8 cellular contexts compared by ENCODE assay signal in genomic region chr11:369336-370018, GRCh38. TPM values are rescaled to one million over a fixed set of nuclear protein-coding genes. Genes with fewer than 3 reads are reported as not detected.
A peak's percentile ranks its signal among the peaks of the same experiment; 100 is the strongest.
DNase-seq lines count a peak whose midpoint lies in the region; ATAC-seq and TF ChIP-seq lines count a peak whose summit lies in the region.

A gene with protein sequence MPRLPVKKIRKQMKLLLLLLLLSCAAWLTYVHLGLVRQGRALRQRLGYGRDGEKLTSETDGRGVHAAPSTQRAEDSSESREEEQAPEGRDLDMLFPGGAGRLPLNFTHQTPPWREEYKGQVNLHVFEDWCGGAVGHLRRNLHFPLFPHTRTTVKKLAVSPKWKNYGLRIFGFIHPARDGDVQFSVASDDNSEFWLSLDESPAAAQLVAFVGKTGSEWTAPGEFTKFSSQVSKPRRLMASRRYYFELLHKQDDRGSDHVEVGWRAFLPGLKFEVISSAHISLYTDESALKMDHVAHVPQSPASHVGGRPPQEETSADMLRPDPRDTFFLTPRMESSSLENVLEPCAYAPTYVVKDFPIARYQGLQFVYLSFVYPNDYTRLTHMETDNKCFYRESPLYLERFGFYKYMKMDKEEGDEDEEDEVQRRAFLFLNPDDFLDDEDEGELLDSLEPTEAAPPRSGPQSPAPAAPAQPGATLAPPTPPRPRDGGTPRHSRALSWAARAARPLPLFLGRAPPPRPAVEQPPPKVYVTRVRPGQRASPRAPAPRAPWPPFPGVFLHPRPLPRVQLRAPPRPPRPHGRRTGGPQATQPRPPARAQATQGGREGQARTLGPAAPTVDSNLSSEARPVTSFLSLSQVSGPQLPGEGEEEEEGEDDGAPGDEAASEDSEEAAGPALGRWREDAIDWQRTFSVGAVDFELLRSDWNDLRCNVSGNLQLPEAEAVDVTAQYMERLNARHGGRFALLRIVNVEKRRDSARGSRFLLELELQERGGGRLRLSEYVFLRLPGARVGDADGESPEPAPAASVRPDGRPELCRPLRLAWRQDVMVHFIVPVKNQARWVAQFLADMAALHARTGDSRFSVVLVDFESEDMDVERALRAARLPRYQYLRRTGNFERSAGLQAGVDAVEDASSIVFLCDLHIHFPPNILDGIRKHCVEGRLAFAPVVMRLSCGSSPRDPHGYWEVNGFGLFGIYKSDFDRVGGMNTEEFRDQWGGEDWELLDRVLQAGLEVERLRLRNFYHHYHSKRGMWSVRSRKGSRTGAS (plus strand): TSS chr11:369499. CDS start chr11:369804, 305 bp downstream.

- TF ChIP-seq RAD21 in HCT116 (IDR thresholded peaks at IDR 0.05; ENCODE audit: low read depth) = no peak

- peaks cover 16% of the 10 kb centered on the region; the same call in 1 of the 2 replicates for H3K79me2 ChIP-seq in HCT116 (ENCODE audit: insufficient read depth, low read length)

- H3K9me3 ChIP-seq in AG04450 (ENCODE audit: control insufficient read depth, insufficient read depth, low read length) (peaks cover 9% of the 10 kb centered on the region; the same call in 1 of the 2 replicates), HCT116 (ENCODE audit: control insufficient read depth in 1 of 2, insufficient read depth in 1 of 2, low read depth in 1 of 2, low read length in 2 of 2) (no peaks in the 10 kb centered on the region), cardiac muscle cell (ENCODE audit: low read depth) (no peaks in the 10 kb centered on the region)

- no peak for TF ChIP-seq POLR2A in HCT116 (IDR thresholded peaks at IDR 0.05; ENCODE audit: borderline replicate concordance, extremely low read depth, insufficient read depth, insufficient read length)

- CTCF ChIA-PET in AG04450 (lab: Charles Lee) = interaction anchor here (1.3 kb wide), 1 partner anchor 119 kb away, joined by 3 read pairs; no protein-coding TSS in a partner anchor
- CTCF ChIA-PET in HCT116 (lab: Charles Lee) = no interaction called here

- H3K27me3 ChIP-seq in AG04450 (ENCODE audit: control insufficient read depth, insufficient read depth, low read length) = peaks cover 19% of the 10 kb centered on the region
- H3K27me3 ChIP-seq in HCT116 (ENCODE audit: insufficient read depth, low read length) = no peaks in the 10 kb centered on the region
- no peaks in the 10 kb centered on the region for H3K27me3 ChIP-seq in cardiac muscle cell
- H3K27me3 ChIP-seq in rectal smooth muscle tissue (ENCODE audit: control insufficient read depth, insufficient read depth, low read length) = peaks cover 28% of the 10 kb centered on the region

- H3K4me1 ChIP-seq in HCT116 (ENCODE audit: control insufficient read depth in 1 of 2, insufficient read depth in 2 of 2, low read length in 2 of 2) = peaks cover 0 to 14% of the 10 kb centered on the region in 2 experiments; a peak in 2 of 4 replicates
- H3K4me1 ChIP-seq in cardiac muscle cell (ENCODE audit: low read depth) = no peaks in the 10 kb centered on the region
- no peaks in the 10 kb centered on the region for H3K4me1 ChIP-seq in rectal smooth muscle tissue (ENCODE audit: control insufficient read depth, insufficient read depth, low read length)

- RAD21 ChIA-PET in HCT116 (lab: Charles Lee; ENCODE audit: low non-redundant PET in 1 of 2, low total read pairs in 2 of 2, uncharacterized antibody in 2 of 2, unreplicated experiment in 2 of 2) = no interaction called here

- TF ChIP-seq CTCF in AG04450 (IDR thresholded peaks at IDR 0.05; ENCODE audit: low read depth, low read length) (no peak), HCT116 (IDR thresholded peaks at IDR 0.05 in 2 of 3, conservative IDR thresholded peaks at IDR 0.05 in 1 of 3; ENCODE audit: borderline replicate concordance in 1 of 3, insufficient read depth in 1 of 3, low read depth in 2 of 3, low read length in 2 of 3) (no peak), cardiac muscle cell (IDR thresholded peaks at IDR 0.05; ENCODE audit: low read depth, low read length) (no peak)

- H3K36me3 ChIP-seq in HCT116 (ENCODE audit: control insufficient read depth in 1 of 2, insufficient read depth in 2 of 2, low read length in 2 of 2) = peaks cover 0 to 11% of the 10 kb centered on the region in 2 experiments; a peak in 1 of 4 replicates
- H3K36me3 ChIP-seq in cardiac muscle cell = peaks cover 3% of the 10 kb centered on the region
- H3K36me3 ChIP-seq in rectal smooth muscle tissue (ENCODE audit: control insufficient read depth, insufficient read depth, low read length) = no peaks in the 10 kb centered on the region

- H3K9ac ChIP-seq in HCT116 (ENCODE audit: low read length) (peak within 1 kb of the TSS; percentile 64), rectal smooth muscle tissue (ENCODE audit: low read length) (no peak within 1 kb of the TSS)

- no peaks in the 10 kb centered on the region for H3K9me3 Mint-ChIP-seq in activated T-cell treated with anti-CD3 and anti-CD28 coated beads, Interleukin-2, amount 50 U/mL, for 72 hours

- POLR2A ChIA-PET in AG04450 (lab: Yijun Ruan, JAX) = no interaction called here
- POLR2A ChIA-PET in HCT116 (lab: Charles Lee) = no interaction called here

- peak within 1 kb of the TSS; percentile 81 to 83 for H3K4me3 Mint-ChIP-seq in activated T-cell treated with anti-CD3 and anti-CD28 coated beads, Interleukin-2, amount 50 U/mL, for 72 hours

- no peak within 1 kb of the TSS for H2AFZ ChIP-seq in HCT116 (ENCODE audit: low read depth, low read length, poor library complexity, severe bottlenecking)

- intact Hi-C loops in HCT116 (cut with micrococcal nuclease) = no loop called here

- H3K36me3 Mint-ChIP-seq in activated T-cell treated with anti-CD3 and anti-CD28 coated beads, Interleukin-2, amount 50 U/mL, for 72 hours (ENCODE audit: insufficient read depth in 2 of 2) = peaks cover 2 to 7% of the 10 kb centered on the region in 2 donors

- H3K4me1 Mint-ChIP-seq in activated T-cell treated with anti-CD3 and anti-CD28 coated beads, Interleukin-2, amount 50 U/mL, for 72 hours (ENCODE audit: low read depth) = peaks cover 14% of the 10 kb centered on the region

- H3K27me3 Mint-ChIP-seq in activated T-cell treated with anti-CD3 and anti-CD28 coated beads, Interleukin-2, amount 50 U/mL, for 72 hours (ENCODE audit: low read depth) = peaks cover 34% of the 10 kb centered on the region

- no peak within 1 kb of the TSS for H3K27ac Mint-ChIP-seq in activated T-cell treated with anti-CD3 and anti-CD28 coated beads, Interleukin-2, amount 50 U/mL, for 72 hours

- H3K9me2 ChIP-seq in HCT116 (ENCODE audit: insufficient read depth) = no peaks in the 10 kb centered on the region

- H3K27ac ChIP-seq in AG04450 (ENCODE audit: low read depth, low read length) (no peak within 1 kb of the TSS), HCT116 (ENCODE audit: low read depth, low read length) (peak within 1 kb of the TSS; percentile 56; the same call in 1 of the 2 replicates), cardiac muscle cell (no peak within 1 kb of the TSS), rectal smooth muscle tissue (ENCODE audit: low read depth, low read length) (no peak within 1 kb of the TSS)

- DNase-seq in AG04450 (ENCODE audit: low read depth, low spot score) = no peak
- no peak for DNase-seq in HCT116 (ENCODE audit: low read depth, low spot score)
- peak in 1 of 2 donors; percentile 43 for DNase-seq in activated T-cell treated with anti-CD3 and anti-CD28 coated beads, Interleukin-2, amount 50 U/mL, for 72 hours
- peak; percentile 41 to 80 for DNase-seq in cardiac muscle cell (ENCODE audit: low read depth in 1 of 2, low spot score in 1 of 2)
- DNase-seq in RKO (ENCODE audit: low spot score) = no peak
- DNase-seq in NCI-H510A (lab: John Stamatoyannopoulos, UW) = no peak

- no TSS peak for BruUV-seq in HCT116 (replicated peaks; lab: Mats Ljungman, UMichigan)

- peak within 1 kb of the TSS; percentile 78 for H3K4me2 ChIP-seq in HCT116 (ENCODE audit: low read length)

- H4K20me1 ChIP-seq in HCT116 (ENCODE audit: insufficient read depth) = no peaks in the 10 kb centered on the region

- H3K4me3 ChIP-seq in AG04450 (ENCODE audit: low read depth, low read length) (peak within 1 kb of the TSS; percentile 64), HCT116 (replicated peaks in 1 of 2; ENCODE audit: low read depth in 1 of 2, low read length in 2 of 2) (peak within 1 kb of the TSS; percentile 52 to 64), cardiac muscle cell (peak within 1 kb of the TSS; percentile 52), rectal smooth muscle tissue (ENCODE audit: low read length) (peak within 1 kb of the TSS; percentile 4)

- ATAC-seq in HCT116 (peak; percentile 63), HG02970 (IDR thresholded peaks at IDR 0.05; ENCODE audit: low FRiP score, unreplicated experiment) (no peak)
- ATAC-seq in activated T-cell treated with anti-CD3 and anti-CD28 coated beads, Interleukin-2, amount 50 U/mL, for 72 hours (replicated peaks in 1 of 2) = peak; percentile 56 to 64

TF ChIP-seq in HCT116, 20 proteins besides CTCF, POLR2A, EP300 and RAD21:
- TF ChIP-seq CEBPB (IDR thresholded peaks at IDR 0.05; ENCODE audit: low read depth) = no peak
- TF ChIP-seq SIN3A (IDR thresholded peaks at IDR 0.05; ENCODE audit: low read depth) = no peak
- TF ChIP-seq CBX3 (IDR thresholded peaks at IDR 0.05; ENCODE audit: low read depth) = no peak
- no peak for TF ChIP-seq EZH2phosphoT487 (IDR thresholded peaks at IDR 0.05; ENCODE audit: borderline replicate concordance)
- TF ChIP-seq EZH2 (IDR thresholded peaks at IDR 0.05) = no peak
- no peak for TF ChIP-seq SRF (IDR thresholded peaks at IDR 0.05; ENCODE audit: low read depth)
- TF ChIP-seq EGR1 (IDR thresholded peaks at IDR 0.05; ENCODE audit: low read depth) = no peak
- no peak for TF ChIP-seq POLR2AphosphoS5 (IDR thresholded peaks at IDR 0.05; ENCODE audit: low read depth, low read length)
- TF ChIP-seq MAX (IDR thresholded peaks at IDR 0.05) = no peak
- TF ChIP-seq JUND (IDR thresholded peaks at IDR 0.05) = no peak
- no peak for TF ChIP-seq ZNF274 (IDR thresholded peaks at IDR 0.05; ENCODE audit: low read depth, low read length)
- TF ChIP-seq YY1 (IDR thresholded peaks at IDR 0.05; ENCODE audit: extremely low read depth, insufficient replicate concordance, low read depth, low read length) = no peak

RNA-seq across cellular contexts. Expression of the gene that starts here (rescaled TPM):
- polyA plus RNA-seq in AG04450 (2011; rRNA removed) (7.8 and 9.5 TPM in 2 replicates), cardiac muscle cell (35.8 and 44.1 TPM in 2 replicates)
- polyA minus RNA-seq in AG04450 (2011; rRNA and poly(A)+ RNA removed) = 3.4 and 3.7 TPM in 2 replicates
- total RNA-seq in HCT116 (2021; ENCODE audit: unreplicated experiment) (54.3 TPM), cardiac muscle cell (77.4 and 94.4 TPM in 2 replicates)
- polyA plus RNA-seq in HCT116 (2012) = 33.3 and 35.8 TPM in 2 replicates
- 1 to 10 TPM; 2.1 to 2.7 TPM for total RNA-seq in activated T-cell treated with anti-CD3 and anti-CD28 coated beads, Interleukin-2, amount 50 U/mL, for 72 hours

Comparison
In these comparisons a context has a peak if more than half of its experiments do, and no peak if none do; other contexts are left out.
1. RNA of the gene that starts here (total RNA-seq): 77.4 to 94.4 TPM in cardiac muscle cell and 54.3 TPM in HCT116 (single experiment); 2.1 to 2.7 TPM in activated T-cell treated with anti-CD3 and anti-CD28 coated beads, Interleukin-2, amount 50 U/mL, for 72 hours; every median in the first group is over 10 times any median in the second.
2. DNase-seq: peak in cardiac muscle cell (2 of 2); none in AG04450 (single experiment), HCT116 (single experiment), RKO (single experiment) and NCI-H510A (single experiment).
3. H3K4me3 ChIP-seq: peak in every context shown above with its lines; median percentile 64 in AG04450; 58 in HCT116; 52 in cardiac muscle cell; 4 in rectal smooth muscle tissue.